In genomic region chr11:125138966-125139365, GRCh38 we compare ENCODE assay signal across 28 cellular contexts. TPM values are rescaled to one million over a fixed set of nuclear protein-coding genes. Genes with fewer than 3 reads are reported as not detected.
"Had no signal": no experiment of that assay in that cellular context is flagged by ENCODE, and none has a peak within 500 bp of the region (broad histone marks: within the 10 kb centered on the region; RNA-seq: fewer than 3 reads in every experiment).

No MANE protein-coding gene starts in this region.

- H3K4me1 ChIP-seq: body of pancreas had no signal

- H3K36me3 Mint-ChIP-seq: activated naive CD8-positive, alpha-beta T cell treated with anti-CD3 and anti-CD28 coated beads, Interleukin-2, amount 10 ng/mL, durations not matched to agents 7 days and 5 days had no signal

- H3K36me3 ChIP-seq: adrenal gland, SJCRH30 had no signal

- H3K4me3 ChIP-seq: adrenal gland, body of pancreas, SJCRH30, SK-N-MC had no signal

- H3K27ac Mint-ChIP-seq: activated CD4-positive, alpha-beta T cell treated with anti-CD3 and anti-CD28 coated beads, Interleukin-2, amount 10 ng/mL, durations not matched to agents 24 days and 14 days; activated CD8-positive, alpha-beta T cell treated with anti-CD3 and anti-CD28 coated beads for 36 hours; activated naive CD8-positive, alpha-beta T cell treated with anti-CD3 and anti-CD28 coated beads, Interleukin-2, amount 10 ng/mL, durations not matched to agents 7 days and 5 days; activated T-cell treated with anti-CD3 and anti-CD28 coated beads, Interleukin-2, amount 50 U/mL, for 72 hours; activated T-helper 17 cell treated with anti-CD3 and anti-CD28 coated beads, Interleukin-2, amount 50 U/mL, for 72 hours; T-helper 2 cell treated with Interferon-gamma antibody and Interleukin-4, amounts not matched to agents 5 μg/mL and 100 μg/mL, for 36 hours had no signal

- H3K27ac ChIP-seq: adrenal gland, body of pancreas, KMS-11, SJCRH30, SK-N-MC had no signal

- DNase-seq: activated CD4-positive, alpha-beta T cell treated with anti-CD3 and anti-CD28 coated beads, Interleukin-2, amount 10 ng/mL, durations not matched to agents 24 days and 14 days; activated CD4-positive, alpha-beta T cell treated with anti-CD3 and anti-CD28 coated beads, Interleukin-2, amount 50 U/mL, for 4 hours; activated CD8-positive, alpha-beta T cell treated with anti-CD3 and anti-CD28 coated beads for 36 hours; activated effector memory CD4-positive, alpha-beta T cell treated with anti-CD3 and anti-CD28 coated beads, Interleukin-2, amount 50 U/mL, for 16 hours; activated naive CD4-positive, alpha-beta T cell; activated naive CD4-positive, alpha-beta T cell treated with anti-CD3 and anti-CD28 coated beads, Interleukin-2, amount 50 U/mL, for 16 hours; activated naive CD8-positive, alpha-beta T cell treated with anti-CD3 and anti-CD28 coated beads, Interleukin-2, amount 10 ng/mL, durations not matched to agents 7 days and 5 days; activated T-cell treated with anti-CD3 and anti-CD28 coated beads, Interleukin-2, amount 50 U/mL, for 1 hour; activated T-cell treated with anti-CD3 and anti-CD28 coated beads, Interleukin-2, amount 50 U/mL, for 72 hours; body of pancreas; MM.1S; MV-4-11; NCI-H1092; NCI-H1436 treated with DMSO at 0.1 percent for 48 hours; NCI-H1694 treated with DMSO at 0.1 percent for 48 hours; NCI-H2029; NCI-H345; NCI-H524 treated with DMSO at 0.1 percent for 48 hours; SHP77; SJCRH30 had no signal

- H3K27me3 ChIP-seq: adrenal gland, body of pancreas, SJCRH30 had no signal

- H3K9me3 ChIP-seq: adrenal gland, body of pancreas, SJCRH30 had no signal

- H3K9me3 Mint-ChIP-seq: activated CD4-positive, alpha-beta T cell treated with anti-CD3 and anti-CD28 coated beads, Interleukin-2, amount 10 ng/mL, durations not matched to agents 24 days and 14 days; activated CD8-positive, alpha-beta T cell treated with anti-CD3 and anti-CD28 coated beads for 36 hours; activated naive CD8-positive, alpha-beta T cell treated with anti-CD3 and anti-CD28 coated beads, Interleukin-2, amount 10 ng/mL, durations not matched to agents 7 days and 5 days; activated T-cell treated with anti-CD3 and anti-CD28 coated beads, Interleukin-2, amount 50 U/mL, for 72 hours; activated T-helper 17 cell treated with anti-CD3 and anti-CD28 coated beads, Interleukin-2, amount 50 U/mL, for 72 hours; T-helper 2 cell treated with Interferon-gamma antibody and Interleukin-4, amounts not matched to agents 5 μg/mL and 100 μg/mL, for 36 hours had no signal

- H3K4me1 Mint-ChIP-seq: activated naive CD8-positive, alpha-beta T cell treated with anti-CD3 and anti-CD28 coated beads, Interleukin-2, amount 10 ng/mL, durations not matched to agents 7 days and 5 days had no signal

- H3K4me3 Mint-ChIP-seq: activated CD4-positive, alpha-beta T cell treated with anti-CD3 and anti-CD28 coated beads, Interleukin-2, amount 10 ng/mL, durations not matched to agents 24 days and 14 days; activated CD8-positive, alpha-beta T cell treated with anti-CD3 and anti-CD28 coated beads for 36 hours; activated naive CD8-positive, alpha-beta T cell treated with anti-CD3 and anti-CD28 coated beads, Interleukin-2, amount 10 ng/mL, durations not matched to agents 7 days and 5 days; activated T-cell treated with anti-CD3 and anti-CD28 coated beads, Interleukin-2, amount 50 U/mL, for 72 hours; activated T-helper 17 cell treated with anti-CD3 and anti-CD28 coated beads, Interleukin-2, amount 50 U/mL, for 72 hours; T-helper 2 cell treated with Interferon-gamma antibody and Interleukin-4, amounts not matched to agents 5 μg/mL and 100 μg/mL, for 36 hours had no signal

- H3K4me2 ChIP-seq: KMS-11 had no signal

- H3K9ac ChIP-seq: KMS-11 had no signal

RNA-seq across cellular contexts. Expression of gene PKNOX2, which starts 25.6 kb away (rescaled TPM):
- total RNA-seq: activated CD4-positive, alpha-beta T cell treated with anti-CD3 and anti-CD28 coated beads, Interleukin-2, amount 10 ng/mL, durations not matched to agents 24 days and 14 days; activated CD8-positive, alpha-beta memory T cell treated with anti-CD3 and anti-CD28 coated beads for 36 hours; activated CD8-positive, alpha-beta T cell treated with anti-CD3 and anti-CD28 coated beads for 36 hours; activated naive CD8-positive, alpha-beta T cell treated with anti-CD3 and anti-CD28 coated beads, Interleukin-2, amount 10 ng/mL, durations not matched to agents 7 days and 5 days; activated T-cell treated with anti-CD3 and anti-CD28 coated beads, Interleukin-2, amount 50 U/mL, for 72 hours; activated T-helper 17 cell treated with anti-CD3 and anti-CD28 coated beads, Interleukin-2, amount 50 U/mL, for 72 hours; NCI-H460; T-helper 1 cell treated with Interleukin-12 subunit alpha and Interleukin-12 subunit beta and Interleukin-4 antibody, amounts not matched to agents 30 ng/mL and 1 ng/mL, for 36 hours had no signal
